Comparison of ENCODE assay signal across 1 cellular context in the genomic region with DNA sequence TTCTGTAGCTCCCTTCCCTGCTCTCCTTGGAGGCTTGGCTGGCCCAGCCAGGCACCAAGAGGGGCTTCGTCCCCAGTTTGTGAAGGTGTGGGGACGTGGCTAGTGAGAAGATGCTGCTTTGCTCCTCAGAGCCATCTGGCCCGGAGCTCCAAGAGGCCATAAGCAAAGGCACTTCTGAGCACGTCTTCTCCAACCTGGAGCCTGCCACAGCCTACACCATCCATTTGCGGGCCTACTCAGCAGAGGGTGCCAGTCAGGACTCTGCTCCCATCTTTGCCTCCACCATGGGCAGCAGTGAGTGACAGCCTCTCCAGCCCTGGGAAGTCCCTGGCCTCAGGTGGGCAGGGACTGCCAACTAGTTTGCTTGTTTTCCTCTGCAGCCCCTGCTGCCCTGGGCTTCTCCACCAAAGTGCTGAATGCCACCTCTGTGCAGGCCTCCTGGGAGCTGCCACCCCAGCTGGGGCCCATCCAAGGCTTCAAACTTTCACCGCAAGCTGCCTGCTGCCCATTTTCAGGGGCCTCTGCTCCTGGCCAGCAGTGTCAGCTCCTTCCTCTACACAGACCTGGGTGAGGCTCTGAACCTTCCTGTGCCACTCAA.
TF ChIP-seq lines count a peak whose summit lies in the region.

No MANE protein-coding gene starts in this region.

TF ChIP-seq in WTC11, 78 proteins besides CTCF, POLR2A, EP300 and RAD21 (continued from another document):
- TF ChIP-seq RELA (CRISPR knock-in tag; IDR thresholded peaks at IDR 0.05; ENCODE audit: borderline replicate concordance): no peak
- TF ChIP-seq CBFB (CRISPR knock-in tag; IDR thresholded peaks at IDR 0.05; ENCODE audit: low read depth): no peak
- TF ChIP-seq SOX15 (CRISPR knock-in tag; IDR thresholded peaks at IDR 0.05): no peak
